In the genomic region with DNA sequence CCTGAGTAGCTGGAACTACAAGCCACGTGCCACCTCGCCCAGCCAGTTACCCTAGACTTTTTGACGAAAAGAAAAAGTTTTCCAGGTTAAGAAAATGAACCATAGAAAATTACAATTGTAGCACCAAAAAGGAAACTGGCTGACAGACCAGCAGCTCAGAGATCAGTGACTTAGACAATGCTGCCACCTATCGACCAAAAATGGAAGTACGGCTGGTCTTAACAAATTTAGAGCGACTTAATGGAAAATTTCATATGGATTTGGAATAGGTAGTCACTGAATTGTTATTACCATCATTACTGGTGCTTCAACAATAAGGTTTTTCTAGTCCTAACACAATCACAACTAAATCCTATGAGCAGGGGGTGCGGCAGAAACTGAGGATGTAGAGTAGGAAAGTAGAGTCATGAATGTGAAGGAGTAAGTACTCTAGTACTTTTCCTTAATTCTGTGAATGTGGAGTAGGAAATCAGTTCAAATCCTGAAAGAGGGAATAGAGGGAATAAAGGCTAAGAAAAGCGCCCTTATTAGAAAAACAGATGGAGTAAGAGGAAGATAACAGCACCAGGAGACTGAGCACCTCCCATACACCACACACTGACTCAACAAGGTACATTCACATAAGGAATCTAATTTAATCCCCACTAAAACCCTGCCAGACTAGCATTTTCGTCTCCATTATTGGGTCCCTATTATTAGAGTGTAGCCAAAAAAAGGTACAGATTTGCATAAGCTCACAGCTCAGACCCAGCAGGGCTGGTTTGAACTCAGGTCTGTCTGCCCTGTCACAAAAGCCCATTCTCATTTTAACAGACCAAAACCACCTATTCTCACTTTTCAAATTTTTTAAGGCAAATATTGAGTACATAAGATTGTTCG, we compare ENCODE assay signal across 8 cellular contexts. TPM values are rescaled to one million over a fixed set of nuclear protein-coding genes. Genes with fewer than 3 reads are reported as not detected.
DNase-seq lines count a peak whose midpoint lies in the region; ATAC-seq and TF ChIP-seq lines count a peak whose summit lies in the region.

No MANE protein-coding gene starts in this region.

- no peak overlapping the region for H3K9ac ChIP-seq in OCI-LY3 (ENCODE audit: low read length)

- no peak for TF ChIP-seq POLR2A in erythroblast (IDR thresholded peaks at IDR 0.05; ENCODE audit: low read length)

- DNase-seq in GM12865 (ENCODE audit: low read depth) (peak; percentile 80), HUDEP-2 (lab: John Stamatoyannopoulos, UW; ENCODE audit: unreplicated experiment in 76 of 76) (peak in 54 of 76 experiments; percentile 2 to 78 (median 42)), activated T-cell treated with anti-CD3 and anti-CD28 coated beads for 1 hour (ENCODE audit: low read depth) (peak; percentile 71), erythroblast (lab: John Stamatoyannopoulos, UW) (peak; percentile 77 to 90)
- peak; percentile 73 for DNase-seq in natural killer cell treated with Interleukin-12 subunit alpha and Interleukin-12 subunit beta and Interleukin-15 and Interleukin-18, amount 100 ng/mL, for 72 hours (ENCODE audit: low spot score)
- DNase-seq in stimulated activated naive CD4-positive, alpha-beta T cell treated with Interleukin-2 at 50 U/mL for 16 hours (lab: John Stamatoyannopoulos, UW) = peak; percentile 64

- no peak overlapping the region for H3K4me2 ChIP-seq in OCI-LY3 (ENCODE audit: low read length)

- H3K9me3 ChIP-seq in OCI-LY3 (ENCODE audit: insufficient read depth, low read length) = no peaks in the 10 kb centered on the region

- TF ChIP-seq CTCF in GM12865 (IDR thresholded peaks at IDR 0.05; ENCODE audit: insufficient read depth, low read depth, low read length, missing control alignments) (peak; percentile 81), OCI-LY3 (IDR thresholded peaks at IDR 0.05; ENCODE audit: low read depth, low read length) (peak; percentile 97)

- no peak overlapping the region for H3K4me3 ChIP-seq in GM12865 (ENCODE audit: low read depth, low read length)
- H3K4me3 ChIP-seq in OCI-LY3 (ENCODE audit: low read length) = no peak overlapping the region

- H2AFZ ChIP-seq in OCI-LY3 (ENCODE audit: low read depth, low read length) = no peak overlapping the region

- H3K4me1 Mint-ChIP-seq in natural killer cell treated with Interleukin-12 subunit alpha and Interleukin-12 subunit beta and Interleukin-15 and Interleukin-18, amount 100 ng/mL, for 72 hours (ENCODE audit: low read depth in 2 of 2) = peaks cover 14% of the 10 kb centered on the region in 2 donors

- no peaks in the 10 kb centered on the region for H3K36me3 ChIP-seq in OCI-LY3 (replicated peaks; ENCODE audit: low read depth, low read length)

- H3K4me1 ChIP-seq in OCI-LY3 (ENCODE audit: low read length) = peaks cover 6% of the 10 kb centered on the region

- H3K9me3 Mint-ChIP-seq in natural killer cell treated with Interleukin-12 subunit alpha and Interleukin-12 subunit beta and Interleukin-15 and Interleukin-18, amount 100 ng/mL, for 72 hours = no peaks in the 10 kb centered on the region

- peak; percentile 47 to 69 for ATAC-seq in natural killer cell treated with Interleukin-12 subunit alpha and Interleukin-12 subunit beta and Interleukin-15 and Interleukin-18, amount 100 ng/mL, for 72 hours
- no peak for ATAC-seq in HG03442 (IDR thresholded peaks at IDR 0.05; ENCODE audit: unreplicated experiment)

- peaks cover 74% of the 10 kb centered on the region for H3K27me3 ChIP-seq in OCI-LY3 (ENCODE audit: low read depth, low read length)

- peaks cover 3% of the 10 kb centered on the region; the same call in 1 of the 2 replicates for H4K20me1 ChIP-seq in OCI-LY3 (ENCODE audit: insufficient read depth, low read length)

- H3K27me3 Mint-ChIP-seq in natural killer cell treated with Interleukin-12 subunit alpha and Interleukin-12 subunit beta and Interleukin-15 and Interleukin-18, amount 100 ng/mL, for 72 hours = peaks cover 33 to 48% of the 10 kb centered on the region in 2 donors

- H3K36me3 Mint-ChIP-seq in natural killer cell treated with Interleukin-12 subunit alpha and Interleukin-12 subunit beta and Interleukin-15 and Interleukin-18, amount 100 ng/mL, for 72 hours = no peaks in the 10 kb centered on the region

- H3K4me3 Mint-ChIP-seq in natural killer cell treated with Interleukin-12 subunit alpha and Interleukin-12 subunit beta and Interleukin-15 and Interleukin-18, amount 100 ng/mL, for 72 hours = no peak overlapping the region

- H3K27ac Mint-ChIP-seq in natural killer cell treated with Interleukin-12 subunit alpha and Interleukin-12 subunit beta and Interleukin-15 and Interleukin-18, amount 100 ng/mL, for 72 hours = no peak overlapping the region

- no peaks in the 10 kb centered on the region for H3K79me2 ChIP-seq in OCI-LY3 (ENCODE audit: low read length)

- no peak overlapping the region for H3K27ac ChIP-seq in OCI-LY3 (ENCODE audit: low read length)

RNA-seq across cellular contexts. Expression of a gene that starts 37.9 kb away (rescaled TPM):
- total RNA-seq in natural killer cell treated with Interleukin-12 subunit alpha and Interleukin-12 subunit beta and Interleukin-15 and Interleukin-18, amount 100 ng/mL, for 72 hours = 10 to 100 TPM; 19.5 to 29.5 TPM

RNA-seq across cellular contexts. Expression of a gene that starts 49.4 kb away (rescaled TPM):
- total RNA-seq in natural killer cell treated with Interleukin-12 subunit alpha and Interleukin-12 subunit beta and Interleukin-15 and Interleukin-18, amount 100 ng/mL, for 72 hours = not detected
